Comparison of ENCODE assay signal across 8 cellular contexts in genomic region chr12:26195250-26195640, GRCh38. TPM values are rescaled to one million over a fixed set of nuclear protein-coding genes. Genes with fewer than 3 reads are reported as not detected.
DNase-seq lines count a peak whose midpoint lies in the region; ATAC-seq, FAIRE-seq and TF ChIP-seq lines count a peak whose summit lies in the region.

Gene SSPN (plus strand): TSS chr12:26195573. CDS start chr12:26195673, 100 bp downstream.

- ATAC-seq in GM12878 = peak; percentile 70
- ATAC-seq in GM18873 (IDR thresholded peaks at IDR 0.05; ENCODE audit: low FRiP score, unreplicated experiment) = no peak

- SMC1A ChIA-PET in GM12878 (lab: Charles Lee; ENCODE audit: uncharacterized antibody, unreplicated experiment) = interaction anchor here (0.7 to 2.9 kb wide), 12 partner anchors 8 to 211 kb away, joined by 3 to 12 read pairs (median 4); no protein-coding TSS in a partner anchor

- no peak for TF ChIP-seq RAD21 in GM12878 (IDR thresholded peaks at IDR 0.05; ENCODE audit: insufficient read depth, low read depth, low read length)

- H4K20me1 ChIP-seq in GM12878 (ENCODE audit: control insufficient read depth, insufficient read depth) = no peaks in the 10 kb centered on the region
- H4K20me1 ChIP-seq in OCI-LY7 (ENCODE audit: insufficient read depth, low read length) = no peaks in the 10 kb centered on the region

- TF ChIP-seq CTCF in AG04449 (IDR thresholded peaks at IDR 0.05; ENCODE audit: insufficient read depth, low read length, missing control alignments) = no peak
- no peak for TF ChIP-seq CTCF in GM13976 (IDR thresholded peaks at IDR 0.05; ENCODE audit: borderline replicate concordance, control extremely low read depth, extremely low read depth, insufficient read depth, missing control alignments)
- TF ChIP-seq CTCF in GM12878 (IDR thresholded peaks at IDR 0.05 in 2 of 3, conservative IDR thresholded peaks at IDR 0.05 in 1 of 3; ENCODE audit: control insufficient read depth in 2 of 3, extremely low read depth in 1 of 3, insufficient read depth in 1 of 3, low read depth in 3 of 3, low read length in 3 of 3) = no peak
- no peak for TF ChIP-seq CTCF in OCI-LY7 (conservative IDR thresholded peaks at IDR 0.05; ENCODE audit: low read length)

- no peaks in the 10 kb centered on the region for H3K36me3 ChIP-seq in GM12878 (ENCODE audit: control insufficient read depth in 2 of 2, insufficient read depth in 2 of 2, low read length in 1 of 2)
- H3K36me3 ChIP-seq in OCI-LY7 (ENCODE audit: insufficient read depth, low read length) = no peaks in the 10 kb centered on the region

- intact Hi-C loops in GM12878 (cut with micrococcal nuclease; ENCODE audit: unreplicated experiment) = no loop called here
- intact Hi-C loops in OCI-LY7 (cut with micrococcal nuclease; ENCODE audit: unreplicated experiment) = no loop called here

- H3K4me3 ChIP-seq in AG04449 (ENCODE audit: low read depth, low read length) (peak within 1 kb of the TSS; percentile 66), GM12878 (peak within 1 kb of the TSS; percentile 52; the same call in 1 of the 2 replicates), iPS-18c (ENCODE audit: insufficient read depth, low read depth, low read length) (peak within 1 kb of the TSS; percentile 38), OCI-LY7 (ENCODE audit: low read depth, low read length, poor library complexity, severe bottlenecking) (no peak within 1 kb of the TSS)

- FAIRE-seq in GM12878 (lab: Jason Lieb, UNC) = no peak

- H2AFZ ChIP-seq in GM12878 (ENCODE audit: control insufficient read depth, low read depth, low read length) (peak within 1 kb of the TSS; percentile 59), OCI-LY7 (ENCODE audit: low read length) (no peak within 1 kb of the TSS)

- H3K9ac ChIP-seq in GM12878 (ENCODE audit: control insufficient read depth, insufficient read depth, low read length) = no peak within 1 kb of the TSS

- TF ChIP-seq EP300 in GM12878 (IDR thresholded peaks at IDR 0.05; ENCODE audit: borderline replicate concordance in 1 of 2, control insufficient read depth in 1 of 2, low read depth in 2 of 2, low read length in 2 of 2) = no peak

- H3K4me2 ChIP-seq in GM12878 (ENCODE audit: control insufficient read depth, insufficient read depth) = peak within 1 kb of the TSS; percentile 90
- no peak within 1 kb of the TSS for H3K4me2 ChIP-seq in OCI-LY7 (ENCODE audit: low read length)

- H3K4me1 ChIP-seq in GM12878 (ENCODE audit: control insufficient read depth, insufficient read depth, low read length) (no peaks in the 10 kb centered on the region), OCI-LY7 (ENCODE audit: insufficient read depth, low read length, poor library complexity, severe bottlenecking) (no peaks in the 10 kb centered on the region)

- no peak for TF ChIP-seq POLR2A in GM12878 (IDR thresholded peaks at IDR 0.05; ENCODE audit: low read depth, low read length)

- peaks cover 4 to 6% of the 10 kb centered on the region in 2 experiments; a peak in 3 of 4 replicates for H3K27me3 ChIP-seq in GM12878 (replicated peaks in 1 of 2; ENCODE audit: control insufficient read depth in 2 of 2, insufficient read depth in 2 of 2, low read length in 1 of 2)

- in situ Hi-C loops in GM13976 (cut with MboI; ENCODE audit: low sequenced_read_pairs, unreplicated experiment) = no loop called here
- in situ Hi-C loops in GM12878 (cut with MboI) = no loop called here

- H3K9me3 ChIP-seq in GM12878 (replicated peaks; ENCODE audit: control insufficient read depth, insufficient read depth, low read length) (no peaks in the 10 kb centered on the region), iPS-18c (ENCODE audit: control insufficient read depth, insufficient read depth, low read length) (no peaks in the 10 kb centered on the region), OCI-LY7 (ENCODE audit: low read length) (no peaks in the 10 kb centered on the region)

- CTCF ChIA-PET in AG04449 (lab: Yijun Ruan, JAX) = interaction anchor here (0.9 to 3.7 kb wide), 4 partner anchors 42 to 98 kb away, joined by 3 to 8 read pairs (median 4); no protein-coding TSS in a partner anchor
- CTCF ChIA-PET in GM12878 (lab: Yijun Ruan, JAX) = interaction anchor here (0.7 to 1.8 kb wide), 5 partner anchors 17 to 98 kb away, joined by 3 to 4 read pairs (median 3); no protein-coding TSS in a partner anchor
- CTCF ChIA-PET in OCI-LY7 (lab: Charles Lee; ENCODE audit: unreplicated experiment) = no interaction called here

- DNase-seq in AG04449 (ENCODE audit: low read depth, low spot score) = no peak
- peak; percentile 16 for DNase-seq in GM13976 (ENCODE audit: low spot score)
- DNase-seq in M059J (ENCODE audit: low read depth) = peak; percentile 54
- DNase-seq in GM12878 (ENCODE audit: low read depth, low spot score) = no peak
- DNase-seq in renal cortical epithelial cell (ENCODE audit: low read depth) = peak; percentile 41
- DNase-seq in OCI-LY7 (ENCODE audit: low spot score) = no peak

- WGBS in GM12878 (ENCODE audit: insufficient coverage, insufficient replicate concordance, low lambda C conversion rate, missing lambda C conversion rate) = under 1% methylated on average over 27 of the region's 35 CpGs

- no TSS peak for BruUV-seq in GM12878 (replicated peaks; lab: Mats Ljungman, UMichigan)
- BruUV-seq in OCI-LY7 (replicated peaks; lab: Mats Ljungman, UMichigan) = no TSS peak

- no peaks in the 10 kb centered on the region for H3K9me2 ChIP-seq in OCI-LY7 (ENCODE audit: insufficient read depth, low read length)

- H3K27ac ChIP-seq in GM12878 (ENCODE audit: control insufficient read depth, insufficient read depth) (no peak within 1 kb of the TSS), OCI-LY7 (ENCODE audit: low read depth, low read length, poor library complexity, severe bottlenecking) (no peak within 1 kb of the TSS)

- H3K79me2 ChIP-seq in GM12878 (ENCODE audit: control insufficient read depth, insufficient read depth, low read length) (no peaks in the 10 kb centered on the region), OCI-LY7 (ENCODE audit: insufficient read depth, low read depth, low read length) (no peaks in the 10 kb centered on the region)

- POLR2A ChIA-PET in AG04449 (lab: Yijun Ruan, JAX) (interaction anchor here (1.3 kb wide), 1 partner anchor 42 kb away, joined by 4 read pairs; no protein-coding TSS in a partner anchor), GM12878 (lab: Charles Lee) (interaction anchor here (0.9 kb wide), 1 partner anchor 17 kb away, joined by 3 read pairs; no protein-coding TSS in a partner anchor), OCI-LY7 (lab: Charles Lee) (no interaction called here)

- RAD21 ChIA-PET in GM12878 (lab: Charles Lee; ENCODE audit: unreplicated experiment) = interaction anchor here (1.2 to 2.4 kb wide), 4 partner anchors 39 to 79 kb away, joined by 4 to 6 read pairs (median 4); no protein-coding TSS in a partner anchor

TF ChIP-seq in GM12878, 131 proteins besides CTCF, POLR2A, EP300 and RAD21:
- no peak for TF ChIP-seq SREBF2 (IDR thresholded peaks at IDR 0.05; ENCODE audit: low read length)
- TF ChIP-seq JUND (IDR thresholded peaks at IDR 0.05; ENCODE audit: low read depth, low read length) = no peak
- TF ChIP-seq BMI1 (IDR thresholded peaks at IDR 0.05; ENCODE audit: borderline replicate concordance) = 0 out of 2 replicates have a peak, but pooled peaks have one; percentile 21
- TF ChIP-seq SUZ12 (IDR thresholded peaks at IDR 0.05; ENCODE audit: unreplicated experiment) = peak; percentile 66

RNA-seq across cellular contexts. Expression of gene SSPN, which starts in this region (rescaled TPM):
- 2.5 and 4.1 TPM in 2 replicates for total RNA-seq in M059J (2014; rRNA removed; shearing (Covaris generic))
- not detected in 2 replicates for total RNA-seq in GM12878 (2013; cell fraction: nucleolus; rRNA removed)
- total RNA-seq in GM12878 (2014; rRNA removed) (0.05 TPM in 1 of 2 replicates, not detected in the other), GM12878 (2014; rRNA removed; fragmentation: Illumina TruSeq; extraction: Trizol) (0.04 TPM in 1 of 2 replicates, not detected in the other), GM12878 (2021) (0.05 TPM in 1 of 2 replicates, not detected in the other), renal cortical epithelial cell (8.5 and 12.8 TPM in 2 replicates), OCI-LY7 (2022) (not detected in 2 replicates)
- polyA plus RNA-seq in GM12878 (2011; ENCODE audit: low read depth) = 0.18 TPM
- polyA plus RNA-seq in GM12878 (2011; rRNA removed) (0.27 and 0.41 TPM in 2 replicates), GM12878 (2014; fragmentation: Illumina TruSeq; extraction: Trizol) (0.04 TPM in 1 of 2 replicates, not detected in the other), GM12878 (2014; fragmentation: Nextera tagmentation; extraction: Ambion mirVana) (under 1 TPM in 1 of 2 experiments, not detected in 1; 0.35 TPM), GM12878 (2014; rRNA removed) (not detected in 2 replicates), GM12878 (2016; fragmentation: Nextera tagmentation; extraction: Ambion mirVana) (under 1 TPM in 1 of 2 experiments, not detected in 1; 0.28 TPM)
- polyA plus RNA-seq in GM12878 (2011; cell fraction: cytosol; rRNA removed) = 0.23 and 0.34 TPM in 2 replicates
- 0.03 and 0.04 TPM in 2 replicates for polyA plus RNA-seq in GM12878 (2011; cell fraction: nucleus; rRNA removed)
- polyA plus RNA-seq in GM12878 (2012) = 0.13 and 0.39 TPM in 2 replicates
- polyA minus RNA-seq in GM12878 (2011; rRNA and poly(A)+ RNA removed) = 0.72 TPM in 1 of 2 replicates, not detected in the other
- not detected in 2 replicates for polyA minus RNA-seq in GM12878 (2011; cell fraction: cytosol; rRNA and poly(A)+ RNA removed)
- 0.24 TPM in 1 of 2 replicates, not detected in the other for polyA minus RNA-seq in GM12878 (2011; cell fraction: nucleus; rRNA and poly(A)+ RNA removed)
- not detected in 2 replicates for total RNA-seq in OCI-LY7 (2014; rRNA removed; shearing (Covaris generic))

Comparison
In these comparisons a context has a peak if more than half of its experiments do, and no peak if none do; other contexts are left out.
1. Peak in ATAC-seq, H3K4me3 ChIP-seq and H3K4me2 ChIP-seq in GM12878; RNA of the gene not detected or under 1 TPM.
2. DNase-seq: peak in GM13976 (single experiment), M059J (single experiment) and renal cortical epithelial cell (single experiment); none in AG04449 (single experiment), GM12878 (single experiment) and OCI-LY7 (single experiment).